In genomic region chr6:123941855-123942254, GRCh38 we compare ENCODE assay signal across 2 cellular contexts.
TF ChIP-seq lines count a peak whose summit lies in the region.

No MANE protein-coding gene starts in this region.

TF ChIP-seq in HepG2, 621 proteins besides CTCF, POLR2A, EP300 and RAD21:
- TF ChIP-seq MAFF (IDR thresholded peaks at IDR 0.05; ENCODE audit: low read depth, low read length) (peak; percentile 78; the same call in 1 of the 2 replicates), ZSCAN21 (CRISPR knock-in tag; IDR thresholded peaks at IDR 0.05; ENCODE audit: borderline replicate concordance) (no peak), IRF1 (CRISPR knock-in tag; IDR thresholded peaks at IDR 0.05; ENCODE audit: low read depth) (no peak), SNAPC5 (CRISPR knock-in tag; IDR thresholded peaks at IDR 0.05; ENCODE audit: borderline replicate concordance) (no peak), ZBTB42 (CRISPR knock-in tag; IDR thresholded peaks at IDR 0.05) (no peak), ZNF451 (CRISPR knock-in tag; IDR thresholded peaks at IDR 0.05) (no peak), ZNF292 (CRISPR knock-in tag; IDR thresholded peaks at IDR 0.05; ENCODE audit: borderline replicate concordance, low read depth) (no peak), ZNF326 (CRISPR knock-in tag; IDR thresholded peaks at IDR 0.05; ENCODE audit: borderline replicate concordance) (no peak), ZNF83 (CRISPR knock-in tag; IDR thresholded peaks at IDR 0.05; ENCODE audit: borderline replicate concordance) (no peak), MAFK (conservative IDR thresholded peaks at IDR 0.05 in 1 of 2, IDR thresholded peaks at IDR 0.05 in 1 of 2; ENCODE audit: low read length in 2 of 2) (peak; percentile 79 to 86)
TF ChIP-seq in HepG2: peak in this region for 2.

TF ChIP-seq in IMR-90, 13 proteins besides CTCF, POLR2A, EP300 and RAD21:
- TF ChIP-seq MAFK (IDR thresholded peaks at IDR 0.05; ENCODE audit: low read depth, low read length): peak; percentile 70; the same call in 1 of the 2 replicates
- no peak for TF ChIP-seq USF2 (IDR thresholded peaks at IDR 0.05; ENCODE audit: low read depth, low read length)
